34 cellular contexts compared by ENCODE assay signal in the genomic region with DNA sequence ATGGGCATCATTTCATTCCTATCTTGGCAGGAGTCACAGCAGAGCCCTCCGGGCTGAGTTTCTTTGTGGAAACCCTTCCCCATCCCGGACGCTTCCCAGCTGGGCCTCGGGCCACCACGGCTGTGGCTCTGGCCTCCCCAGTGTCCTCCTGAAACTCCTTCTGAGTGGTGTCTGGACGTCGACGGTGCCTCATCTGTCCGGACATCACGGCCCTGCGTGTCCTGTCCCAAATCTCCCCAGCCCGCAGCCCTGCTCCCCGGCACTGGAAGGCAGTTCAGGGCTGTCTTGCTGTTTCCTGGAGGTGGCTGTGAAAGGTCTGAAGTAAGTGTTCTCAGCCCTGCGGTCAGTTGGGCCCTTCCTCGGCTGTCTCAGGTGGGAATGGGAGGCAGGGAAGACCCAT.
"Had no signal": no experiment of that assay in that cellular context is flagged by ENCODE, and none has a peak within 500 bp of the region (broad histone marks: within the 10 kb centered on the region; RNA-seq: fewer than 3 reads in every experiment).

No MANE protein-coding gene starts in this region.

- H3K4me1 ChIP-seq: adrenal gland, body of pancreas, esophagus muscularis mucosa, foreskin keratinocyte, gastrocnemius medialis, heart right ventricle had no signal

- H3K4me3 ChIP-seq: adrenal gland, body of pancreas, esophagus muscularis mucosa, gastrocnemius medialis, heart right ventricle had no signal

- H3K4me1 Mint-ChIP-seq: activated CD4-positive, alpha-beta T cell treated with anti-CD3 and anti-CD28 coated beads for 36 hours; activated naive CD4-positive, alpha-beta T cell treated with anti-CD3 and anti-CD28 coated beads, Interleukin-2, amount 50 U/mL, for 24 hours; activated naive CD8-positive, alpha-beta T cell treated with anti-CD3 and anti-CD28 coated beads for 36 hours; activated naive CD8-positive, alpha-beta T cell treated with anti-CD3 and anti-CD28 coated beads, Interleukin-2, amount 50 U/mL, for 24 hours had no signal

- FAIRE-seq: colon had no signal

- H3K27me3 Mint-ChIP-seq: activated naive CD8-positive, alpha-beta T cell treated with anti-CD3 and anti-CD28 coated beads for 36 hours had no signal

- H3K27me3 ChIP-seq: adrenal gland, body of pancreas, foreskin keratinocyte, gastrocnemius medialis had no signal

- ATAC-seq: activated CD4-positive, alpha-beta T cell treated with anti-CD3 and anti-CD28 coated beads for 36 hours; activated CD8-positive, alpha-beta T cell treated with anti-CD3 and anti-CD28 coated beads for 36 hours; activated naive CD8-positive, alpha-beta T cell treated with anti-CD3 and anti-CD28 coated beads, Interleukin-2, amount 50 U/mL, for 24 hours; body of pancreas; effector memory CD8-positive, alpha-beta T cell; foreskin keratinocyte; gastrocnemius medialis; heart right ventricle; T-helper 17 cell had no signal

- H3K36me3 Mint-ChIP-seq: activated naive CD4-positive, alpha-beta T cell treated with anti-CD3 and anti-CD28 coated beads, Interleukin-2, amount 50 U/mL, for 24 hours; activated naive CD8-positive, alpha-beta T cell treated with anti-CD3 and anti-CD28 coated beads for 36 hours had no signal

- DNase-seq: activated CD4-positive, alpha-beta T cell treated with anti-CD3 and anti-CD28 coated beads for 36 hours; activated CD4-positive, alpha-beta T cell treated with anti-CD3 and anti-CD28 coated beads, Interleukin-2, amount 50 U/mL, for 1 hour; activated CD4-positive, alpha-beta T cell treated with anti-CD3 and anti-CD28 coated beads, Interleukin-2, amount 50 U/mL, for 48 hours; activated CD4-positive, CD25-positive, alpha-beta regulatory T cell; activated CD4-positive, CD25-positive, alpha-beta regulatory T cell treated with anti-CD3 and anti-CD28 coated beads, Interleukin-2, amount 50 U/mL, for 72 hours; activated CD8-positive, alpha-beta memory T cell treated with anti-CD3 and anti-CD28 coated beads for 24 hours; activated CD8-positive, alpha-beta T cell treated with anti-CD3 and anti-CD28 coated beads for 36 hours; activated effector memory CD4-positive, alpha-beta T cell treated with anti-CD3 and anti-CD28 coated beads, Interleukin-2, amount 50 U/mL, for 16 hours; activated naive CD8-positive, alpha-beta T cell treated with anti-CD3 and anti-CD28 coated beads for 36 hours; activated naive CD8-positive, alpha-beta T cell treated with anti-CD3 and anti-CD28 coated beads, Interleukin-2, amount 50 U/mL, for 24 hours; activated T-cell treated with anti-CD3 and anti-CD28 coated beads, Interleukin-2, amount 50 U/mL, for 1 hour; activated T-cell treated with anti-CD3 and anti-CD28 coated beads, Interleukin-2, amount 50 U/mL, for 48 hours; adrenal gland; amygdala; aorta; body of pancreas; caudate nucleus; cortex of kidney; dermis blood vessel endothelial cell; effector CD4-positive, alpha-beta T cell; effector memory CD8-positive, alpha-beta T cell; erythroblast; foreskin keratinocyte; gastrocnemius medialis; heart right ventricle; T-helper 1 cell; T-helper 17 cell; T1000 had no signal

- H3K4me3 Mint-ChIP-seq: activated CD4-positive, alpha-beta T cell treated with anti-CD3 and anti-CD28 coated beads for 36 hours; activated CD8-positive, alpha-beta T cell treated with anti-CD3 and anti-CD28 coated beads for 36 hours; activated naive CD4-positive, alpha-beta T cell treated with anti-CD3 and anti-CD28 coated beads, Interleukin-2, amount 50 U/mL, for 24 hours; activated naive CD8-positive, alpha-beta T cell treated with anti-CD3 and anti-CD28 coated beads for 36 hours; activated naive CD8-positive, alpha-beta T cell treated with anti-CD3 and anti-CD28 coated beads, Interleukin-2, amount 50 U/mL, for 24 hours; activated T-helper 1 cell treated with anti-CD3 and anti-CD28 coated beads, Interleukin-12 subunit alpha, Interleukin-12 subunit beta, Interleukin-2, Interleukin-4 antibody, amounts not matched to agents 30 ng/mL and 10 ng/mL and 1 ng/mL, durations not matched to agents 14 hours and 24 hours and 36 hours; effector memory CD8-positive, alpha-beta T cell; T-helper 17 cell; T-helper 2 cell treated with Interferon-gamma antibody and Interleukin-4, amounts not matched to agents 5 μg/mL and 100 μg/mL, for 36 hours had no signal

- H3K36me3 ChIP-seq: adrenal gland, esophagus muscularis mucosa, gastrocnemius medialis, heart right ventricle had no signal

- H3K9me3 ChIP-seq: adrenal gland, body of pancreas, esophagus muscularis mucosa, gastrocnemius medialis, heart right ventricle had no signal

- H3K27ac Mint-ChIP-seq: activated CD4-positive, alpha-beta T cell treated with anti-CD3 and anti-CD28 coated beads for 36 hours; activated CD8-positive, alpha-beta T cell treated with anti-CD3 and anti-CD28 coated beads for 36 hours; activated naive CD4-positive, alpha-beta T cell treated with anti-CD3 and anti-CD28 coated beads, Interleukin-2, amount 50 U/mL, for 24 hours; activated naive CD8-positive, alpha-beta T cell treated with anti-CD3 and anti-CD28 coated beads for 36 hours; activated naive CD8-positive, alpha-beta T cell treated with anti-CD3 and anti-CD28 coated beads, Interleukin-2, amount 50 U/mL, for 24 hours; activated T-helper 1 cell treated with anti-CD3 and anti-CD28 coated beads, Interleukin-12 subunit alpha, Interleukin-12 subunit beta, Interleukin-2, Interleukin-4 antibody, amounts not matched to agents 30 ng/mL and 10 ng/mL and 1 ng/mL, durations not matched to agents 14 hours and 24 hours and 36 hours; activated T-helper 2 cell treated with anti-CD3 and anti-CD28 coated beads, Interferon-gamma antibody, Interleukin-2, Interleukin-4, amounts not matched to agents 10 μg/mL and 5 μg/mL and 100 μg/mL, durations not matched to agents 14 hours and 24 hours and 36 hours; effector memory CD8-positive, alpha-beta T cell; T-helper 17 cell; T-helper 2 cell treated with Interferon-gamma antibody and Interleukin-4, amounts not matched to agents 5 μg/mL and 100 μg/mL, for 36 hours had no signal

- H3K9me3 Mint-ChIP-seq: activated CD8-positive, alpha-beta T cell treated with anti-CD3 and anti-CD28 coated beads for 36 hours; activated naive CD4-positive, alpha-beta T cell treated with anti-CD3 and anti-CD28 coated beads, Interleukin-2, amount 50 U/mL, for 24 hours; activated naive CD8-positive, alpha-beta T cell treated with anti-CD3 and anti-CD28 coated beads for 36 hours; activated naive CD8-positive, alpha-beta T cell treated with anti-CD3 and anti-CD28 coated beads, Interleukin-2, amount 50 U/mL, for 24 hours; activated T-helper 1 cell treated with anti-CD3 and anti-CD28 coated beads, Interleukin-12 subunit alpha, Interleukin-12 subunit beta, Interleukin-2, Interleukin-4 antibody, amounts not matched to agents 30 ng/mL and 10 ng/mL and 1 ng/mL, durations not matched to agents 14 hours and 24 hours and 36 hours; activated T-helper 2 cell treated with anti-CD3 and anti-CD28 coated beads, Interferon-gamma antibody, Interleukin-2, Interleukin-4, amounts not matched to agents 10 μg/mL and 5 μg/mL and 100 μg/mL, durations not matched to agents 14 hours and 24 hours and 36 hours; effector memory CD8-positive, alpha-beta T cell; T-helper 2 cell treated with Interferon-gamma antibody and Interleukin-4, amounts not matched to agents 5 μg/mL and 100 μg/mL, for 36 hours had no signal

- H3K27ac ChIP-seq: adrenal gland, body of pancreas, esophagus muscularis mucosa, foreskin keratinocyte, gastrocnemius medialis, heart right ventricle had no signal
